Comparison of ENCODE assay signal across 10 cellular contexts in the genomic region with DNA sequence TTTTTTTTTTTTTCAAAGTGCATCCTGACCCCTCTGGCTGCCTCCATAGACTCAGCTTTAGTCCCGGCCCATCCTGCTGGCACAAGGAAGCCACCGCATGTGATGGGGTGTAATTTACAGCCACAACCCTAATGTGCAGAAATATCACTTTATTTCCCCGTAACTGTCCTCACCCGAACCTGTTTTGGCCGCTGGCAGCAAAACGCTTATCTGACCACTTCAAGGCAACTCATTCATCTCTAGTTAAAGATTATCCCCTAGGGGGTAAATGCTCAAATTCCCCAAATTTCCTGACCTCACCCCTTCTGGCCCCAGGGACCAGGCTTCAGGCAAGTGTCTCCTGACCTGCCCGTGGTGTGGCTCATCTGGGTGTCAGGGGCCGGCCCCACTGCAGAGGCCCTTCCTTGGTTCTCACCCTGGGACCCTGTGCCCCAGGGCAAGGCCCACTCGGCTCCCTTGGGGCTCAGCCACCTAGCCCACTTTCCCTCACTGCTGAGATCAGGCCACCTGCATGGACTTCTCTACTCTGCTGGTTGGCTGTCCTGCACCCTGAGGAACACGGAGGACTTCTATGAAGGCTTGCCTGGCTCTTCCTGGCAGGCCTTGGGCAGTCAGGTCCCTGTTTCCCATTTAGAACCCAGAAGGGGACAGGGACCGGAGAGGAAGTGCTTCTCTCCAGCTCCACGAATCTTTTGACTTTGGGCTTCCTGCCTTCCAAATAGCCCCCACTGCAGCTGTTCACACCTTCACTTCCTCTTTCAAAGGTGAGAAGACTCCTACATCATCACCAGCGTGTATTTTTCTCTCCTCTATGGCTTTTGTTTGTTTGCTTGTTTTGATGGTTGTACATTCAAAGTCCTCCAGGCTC. TPM values are rescaled to one million over a fixed set of nuclear protein-coding genes. Genes with fewer than 3 reads are reported as not detected.
DNase-seq lines count a peak whose midpoint lies in the region; ATAC-seq and TF ChIP-seq lines count a peak whose summit lies in the region.
"Had no signal": no experiment of that assay in that cellular context is flagged by ENCODE, and none has a peak within 500 bp of the region (broad histone marks: within the 10 kb centered on the region; RNA-seq: fewer than 3 reads in every experiment).

No MANE protein-coding gene starts in this region.

- no peaks in the 10 kb centered on the region for H3K36me3 ChIP-seq in MM.1S (replicated peaks; ENCODE audit: insufficient read depth, low read length)
- H3K36me3 ChIP-seq in esophagus muscularis mucosa = no peaks in the 10 kb centered on the region
- no peaks in the 10 kb centered on the region for H3K36me3 ChIP-seq in WERI-Rb-1

- TF ChIP-seq CTCF in MM.1S (IDR thresholded peaks at IDR 0.05; ENCODE audit: low read length) = no peak
- no peak for TF ChIP-seq CTCF in esophagus muscularis mucosa (IDR thresholded peaks at IDR 0.05)
- TF ChIP-seq CTCF in WERI-Rb-1 (IDR thresholded peaks at IDR 0.05; ENCODE audit: low read depth, low read length) = no peak

- H3K4me3 Mint-ChIP-seq in stimulated activated naive CD8-positive, alpha-beta T cell treated with anti-CD3 and anti-CD28 coated beads, Interleukin-15, amount 100 ng/mL, for 72 hours = peak overlapping the region; percentile 72 to 88

- H3K27me3 ChIP-seq in MM.1S (replicated peaks; ENCODE audit: insufficient read depth, low read length) (no peaks in the 10 kb centered on the region), esophagus muscularis mucosa (no peaks in the 10 kb centered on the region), WERI-Rb-1 (ENCODE audit: insufficient read depth, low read depth, severe bottlenecking) (no peaks in the 10 kb centered on the region)

- H3K27ac ChIP-seq in MM.1S (ENCODE audit: low read length) (no peak overlapping the region), esophagus muscularis mucosa (replicated peaks in 1 of 4) (no peak overlapping the region), WERI-Rb-1 (no peak overlapping the region)
- H3K27ac ChIP-seq: epithelial cell of prostate had no signal

- H3K27ac Mint-ChIP-seq in stimulated activated naive CD8-positive, alpha-beta T cell treated with anti-CD3 and anti-CD28 coated beads, Interleukin-15, amount 100 ng/mL, for 72 hours = peak overlapping the region in 1 of 2 donors; percentile 67

- peak overlapping the region; percentile 88; the same call in 1 of the 2 replicates for H3K4me2 ChIP-seq in MM.1S (ENCODE audit: low read depth, low read length)

- H3K27me3 Mint-ChIP-seq in stimulated activated naive CD8-positive, alpha-beta T cell treated with anti-CD3 and anti-CD28 coated beads, Interleukin-15, amount 100 ng/mL, for 72 hours = peaks cover 54% of the 10 kb centered on the region

- H3K4me3 ChIP-seq in MM.1S (ENCODE audit: low read length) = peak overlapping the region; percentile 55
- peak overlapping the region; percentile 41 to 56 (median 48) for H3K4me3 ChIP-seq in esophagus muscularis mucosa
- no peak overlapping the region for H3K4me3 ChIP-seq in WERI-Rb-1 (ENCODE audit: low read depth, low read length)

- H2AFZ ChIP-seq in MM.1S (ENCODE audit: low read length) = peak overlapping the region; percentile 93

- no peaks in the 10 kb centered on the region for H4K20me1 ChIP-seq in MM.1S (ENCODE audit: insufficient read depth, low read length)

- intact Hi-C loops in esophagus muscularis mucosa (cut with DNase I) = loop anchor here (2.0 to 5.0 kb wide), 2 partner anchors 256 to 351 kb away; no protein-coding TSS in a partner anchor

- H3K9me3 ChIP-seq in MM.1S (replicated peaks; ENCODE audit: insufficient read depth, low read length) (no peaks in the 10 kb centered on the region), esophagus muscularis mucosa (no peaks in the 10 kb centered on the region), WERI-Rb-1 (ENCODE audit: severe bottlenecking) (no peaks in the 10 kb centered on the region)

- no peaks in the 10 kb centered on the region for H3K9me3 Mint-ChIP-seq in stimulated activated naive CD8-positive, alpha-beta T cell treated with anti-CD3 and anti-CD28 coated beads, Interleukin-15, amount 100 ng/mL, for 72 hours

- no peak for TF ChIP-seq EP300 in esophagus muscularis mucosa (IDR thresholded peaks at IDR 0.05)

- ATAC-seq in GM19463 (IDR thresholded peaks at IDR 0.05; ENCODE audit: unreplicated experiment) = peak; percentile 52
- ATAC-seq in stimulated activated naive CD8-positive, alpha-beta T cell treated with anti-CD3 and anti-CD28 coated beads, Interleukin-15, amount 100 ng/mL, for 72 hours = no peak

- peaks cover 19% of the 10 kb centered on the region for H3K4me1 ChIP-seq in MM.1S (ENCODE audit: low read length)
- peaks cover 7 to 22% (median 12%) of the 10 kb centered on the region in 4 donors for H3K4me1 ChIP-seq in esophagus muscularis mucosa

- no peaks in the 10 kb centered on the region for H3K9me2 ChIP-seq in MM.1S (replicated peaks; ENCODE audit: insufficient read depth, low read length)

- TF ChIP-seq POLR2A in esophagus muscularis mucosa (IDR thresholded peaks at IDR 0.05; ENCODE audit: low read depth) = no peak

- peaks cover 24% of the 10 kb centered on the region for H3K4me1 Mint-ChIP-seq in stimulated activated naive CD8-positive, alpha-beta T cell treated with anti-CD3 and anti-CD28 coated beads, Interleukin-15, amount 100 ng/mL, for 72 hours

- WGBS in esophagus muscularis mucosa = 71% methylated on average over 13 of the region's 13 CpGs

- H3K79me2 ChIP-seq in MM.1S (ENCODE audit: low read length) = no peaks in the 10 kb centered on the region

- DNase-seq in DMS153 treated with DMSO at 0.1 percent for 48 hours (lab: John Stamatoyannopoulos, UW; ENCODE audit: unreplicated experiment) (peak; percentile 25), MM.1S (no peak), esophagus muscularis mucosa (ENCODE audit: extremely low spot score) (no peak), WERI-Rb-1 (no peak), UCSD-AML1 (lab: John Stamatoyannopoulos, UW; ENCODE audit: unreplicated experiment) (no peak)
- DNase-seq in stimulated activated naive CD8-positive, alpha-beta T cell treated with anti-CD3 and anti-CD28 coated beads, Interleukin-15, amount 100 ng/mL, for 72 hours = no peak
- no peak for DNase-seq in stimulated activated CD4-positive, alpha-beta T cell treated with anti-CD3 and anti-CD28 coated beads, Interleukin-1b, Interleukin-23, amount 100 ng/mL, for 48 hours

- H3K9ac ChIP-seq in MM.1S (ENCODE audit: low read length) = no peak overlapping the region

- H3F3A ChIP-seq in MM.1S (ENCODE audit: insufficient read depth, low read length) = no peaks in the 10 kb centered on the region

RNA-seq across cellular contexts. Expression of a gene that starts 53.3 kb away (rescaled TPM):
- 10 to 100 TPM in 2 of 4 donors, 1 to 10 TPM in 2; 3.7 to 11.0 (median 7.7) TPM for total RNA-seq in esophagus muscularis mucosa
- total RNA-seq: HT1080 had no signal
